ENCODE assay signal across 1 cellular context in genomic region chr3:44762170-44762677, GRCh38.
TF ChIP-seq lines count a peak whose summit lies in the region.

No MANE protein-coding gene starts in this region.

TF ChIP-seq in HCT116, 20 proteins besides CTCF, POLR2A, EP300 and RAD21 (continued from another document):
- TF ChIP-seq SRF (IDR thresholded peaks at IDR 0.05; ENCODE audit: low read depth), result no peak
- no peak for TF ChIP-seq REST (IDR thresholded peaks at IDR 0.05; ENCODE audit: low read depth)
- TF ChIP-seq CBX3 (IDR thresholded peaks at IDR 0.05; ENCODE audit: low read depth), result no peak
- no peak for TF ChIP-seq POLR2AphosphoS5 (IDR thresholded peaks at IDR 0.05; ENCODE audit: low read depth, low read length)
- no peak for TF ChIP-seq ZNF274 (IDR thresholded peaks at IDR 0.05; ENCODE audit: low read depth, low read length)
- no peak for TF ChIP-seq YY1 (IDR thresholded peaks at IDR 0.05; ENCODE audit: extremely low read depth, insufficient replicate concordance, low read depth, low read length)
- no peak for TF ChIP-seq EZH2 (IDR thresholded peaks at IDR 0.05)
- no peak for TF ChIP-seq JUND (IDR thresholded peaks at IDR 0.05)
- TF ChIP-seq CEBPB (IDR thresholded peaks at IDR 0.05; ENCODE audit: low read depth), result no peak
- no peak for TF ChIP-seq EZH2phosphoT487 (IDR thresholded peaks at IDR 0.05; ENCODE audit: borderline replicate concordance)
- no peak for TF ChIP-seq EGR1 (IDR thresholded peaks at IDR 0.05; ENCODE audit: low read depth)
- TF ChIP-seq ELF1 (IDR thresholded peaks at IDR 0.05; ENCODE audit: borderline replicate concordance, low read depth), result no peak
- no peak for TF ChIP-seq ZFX (IDR thresholded peaks at IDR 0.05)
